ENCODE assay signal across 17 cellular contexts in genomic region chr3:110562621-110563020, GRCh38.
DNase-seq lines count a peak whose midpoint lies in the region; FAIRE-seq and TF ChIP-seq lines count a peak whose summit lies in the region.
"Had no signal": no experiment of that assay in that cellular context is flagged by ENCODE, and none has a peak within 500 bp of the region (broad histone marks: within the 10 kb centered on the region; RNA-seq: fewer than 3 reads in every experiment).

No MANE protein-coding gene starts in this region.

- no peak for FAIRE-seq in bronchial epithelial cell (lab: Jason Lieb, UNC)

- H3K4me3 ChIP-seq in bronchial epithelial cell (ENCODE audit: low read depth, low read length) (no peak overlapping the region), coronary artery (no peak overlapping the region)

- no peak overlapping the region for H3K4me3 Mint-ChIP-seq in progenitor cell of endocrine pancreas (ENCODE audit: low read depth)

- H3K36me3 ChIP-seq in bronchial epithelial cell (ENCODE audit: control insufficient read depth, insufficient read depth, low read length): no peaks in the 10 kb centered on the region

- DNase-seq in EH (ENCODE audit: low read depth) (peak; percentile 36), LHCN-M2 (ENCODE audit: low read depth) (peak; percentile 40), bronchial epithelial cell (ENCODE audit: low read depth) (peak; percentile 15), myocyte (ENCODE audit: low read depth) (peak; percentile 24), progenitor cell of endocrine pancreas (ENCODE audit: low spot score, unreplicated experiment) (no peak), GDM1 (lab: John Stamatoyannopoulos, UW) (no peak), coronary artery (ENCODE audit: low spot score) (no peak), NCI-H187 treated with DMSO at 0.1 percent for 48 hours (lab: John Stamatoyannopoulos, UW) (no peak)
- DNase-seq: DMS153; GOT3; Karpas-422; NCI-H1436 treated with DMSO at 0.1 percent for 48 hours; NCI-H2081 treated with DMSO at 0.1 percent for 48 hours; NCI-H526; NK-92 treated with Interleukin-12 subunit alpha and Interleukin-12 subunit beta, amount 100 ng/mL, for 24 hours; SK-N-SH; T-helper 1 cell had no signal

- H3K36me3 Mint-ChIP-seq in progenitor cell of endocrine pancreas (ENCODE audit: insufficient read depth): peaks cover 2% of the 10 kb centered on the region

- no peak for TF ChIP-seq CTCF in bronchial epithelial cell (IDR thresholded peaks at IDR 0.05; ENCODE audit: insufficient read depth, low read length, severe bottlenecking)
- TF ChIP-seq CTCF in progenitor cell of endocrine pancreas (IDR thresholded peaks at IDR 0.05; ENCODE audit: unreplicated experiment): no peak
- TF ChIP-seq CTCF in coronary artery (IDR thresholded peaks at IDR 0.05): no peak

- no peak overlapping the region for H3K27ac Mint-ChIP-seq in progenitor cell of endocrine pancreas

- no peaks in the 10 kb centered on the region for H3K27me3 Mint-ChIP-seq in progenitor cell of endocrine pancreas

- peaks cover 30% of the 10 kb centered on the region for H3K9me3 Mint-ChIP-seq in progenitor cell of endocrine pancreas (ENCODE audit: low read depth)

- H3K27me3 ChIP-seq in bronchial epithelial cell (ENCODE audit: control insufficient read depth, insufficient read depth, low read length): no peaks in the 10 kb centered on the region

- peaks cover 3% of the 10 kb centered on the region for H3K4me1 Mint-ChIP-seq in progenitor cell of endocrine pancreas (ENCODE audit: low read depth)

- H3K27ac ChIP-seq in coronary artery: no peak overlapping the region

Comparison
In these comparisons a context has a peak if more than half of its experiments do, and no peak if none do; other contexts are left out.
1. DNase-seq: peak in EH (single experiment), LHCN-M2 (single experiment), bronchial epithelial cell (single experiment) and myocyte (single experiment); none in progenitor cell of endocrine pancreas (single experiment), GDM1 (single experiment), coronary artery (single experiment) and NCI-H187 treated with DMSO at 0.1 percent for 48 hours (single experiment).